In genomic region chr11:73963861-73964260, GRCh38 we compare ENCODE assay signal across 1 cellular context.
TF ChIP-seq lines count a peak whose summit lies in the region.

No MANE protein-coding gene starts in this region.

TF ChIP-seq in K562, 482 proteins besides CTCF, POLR2A, EP300 and RAD21:
- peak; percentile 87 for TF ChIP-seq MEF2A (IDR thresholded peaks at IDR 0.05; ENCODE audit: control insufficient read depth, low read depth, low read length)
- TF ChIP-seq HDAC8 (tag; IDR thresholded peaks at IDR 0.05), result no peak
- TF ChIP-seq ZNF263 (CRISPR knock-in tag; IDR thresholded peaks at IDR 0.05; ENCODE audit: borderline replicate concordance), result peak; percentile 22; the same call in 1 of the 2 replicates
- no peak for TF ChIP-seq TAF9B (IDR thresholded peaks at IDR 0.05; ENCODE audit: partially characterized antibody)
- TF ChIP-seq SP2 (IDR thresholded peaks at IDR 0.05; ENCODE audit: extremely low read depth, low read depth, low read length, poor library complexity, severe bottlenecking), result no peak
